1 cellular context compared by ENCODE assay signal in the genomic region with DNA sequence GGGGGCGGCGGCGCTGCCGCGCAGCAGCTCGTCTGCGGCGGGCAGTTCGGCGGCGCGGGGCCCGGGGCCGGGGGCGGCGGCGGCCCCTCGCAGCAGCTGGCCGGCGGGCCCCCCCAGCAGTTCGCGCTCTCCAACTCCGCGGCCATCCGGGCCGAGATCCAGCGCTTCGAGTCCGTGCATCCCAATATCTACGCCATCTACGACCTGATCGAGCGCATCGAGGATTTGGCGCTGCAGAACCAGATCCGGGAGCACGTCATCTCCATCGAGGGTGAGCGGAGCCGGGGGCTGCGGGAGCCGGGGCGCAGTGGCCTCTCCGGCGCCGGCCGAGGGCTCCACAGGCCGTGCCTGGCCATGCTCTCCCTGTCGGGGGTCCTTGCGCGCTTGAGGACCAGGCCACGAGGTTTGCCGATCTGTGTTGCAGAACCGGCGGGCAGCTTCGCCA.
TF ChIP-seq lines count a peak whose summit lies in the region.

No MANE protein-coding gene starts in this region.

TF ChIP-seq in HEK293, 187 proteins besides CTCF, POLR2A, EP300 and RAD21 (continued from another document):
- TF ChIP-seq, protein P1, sequence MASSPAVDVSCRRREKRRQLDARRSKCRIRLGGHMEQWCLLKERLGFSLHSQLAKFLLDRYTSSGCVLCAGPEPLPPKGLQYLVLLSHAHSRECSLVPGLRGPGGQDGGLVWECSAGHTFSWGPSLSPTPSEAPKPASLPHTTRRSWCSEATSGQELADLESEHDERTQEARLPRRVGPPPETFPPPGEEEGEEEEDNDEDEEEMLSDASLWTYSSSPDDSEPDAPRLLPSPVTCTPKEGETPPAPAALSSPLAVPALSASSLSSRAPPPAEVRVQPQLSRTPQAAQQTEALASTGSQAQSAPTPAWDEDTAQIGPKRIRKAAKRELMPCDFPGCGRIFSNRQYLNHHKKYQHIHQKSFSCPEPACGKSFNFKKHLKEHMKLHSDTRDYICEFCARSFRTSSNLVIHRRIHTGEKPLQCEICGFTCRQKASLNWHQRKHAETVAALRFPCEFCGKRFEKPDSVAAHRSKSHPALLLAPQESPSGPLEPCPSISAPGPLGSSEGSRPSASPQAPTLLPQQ (tag by site-specific recombination; IDR thresholded peaks at IDR 0.05), result 0 out of 2 replicates have a peak, but pooled peaks have one; percentile 9
- TF ChIP-seq ZNF792 (tag by site-specific recombination; IDR thresholded peaks at IDR 0.05), result 0 out of 2 replicates have a peak, but pooled peaks have one; percentile 33
